ENCODE assay signal across 1 cellular context in genomic region chr19:38919837-38920528, GRCh38.
A peak's percentile ranks its signal among the peaks of the same experiment; 100 is the strongest.
TF ChIP-seq lines count a peak whose summit lies in the region.

No MANE protein-coding gene starts in this region.

TF ChIP-seq in K562, 482 proteins besides CTCF, POLR2A, EP300 and RAD21:
- TF ChIP-seq ZBTB26 (CRISPR knock-in tag; IDR thresholded peaks at IDR 0.05) (0 out of 2 replicates have a peak, but pooled peaks have one; percentile 1), FUS (optimal IDR thresholded peaks at IDR 0.05; ENCODE audit: low read depth, low read length) (no peak), GMEB1 (CRISPR knock-in tag; IDR thresholded peaks at IDR 0.05) (no peak), CHD2 (IDR thresholded peaks at IDR 0.05; ENCODE audit: low read depth, low read length) (no peak)
